ENCODE assay signal across 17 cellular contexts in the genomic region with DNA sequence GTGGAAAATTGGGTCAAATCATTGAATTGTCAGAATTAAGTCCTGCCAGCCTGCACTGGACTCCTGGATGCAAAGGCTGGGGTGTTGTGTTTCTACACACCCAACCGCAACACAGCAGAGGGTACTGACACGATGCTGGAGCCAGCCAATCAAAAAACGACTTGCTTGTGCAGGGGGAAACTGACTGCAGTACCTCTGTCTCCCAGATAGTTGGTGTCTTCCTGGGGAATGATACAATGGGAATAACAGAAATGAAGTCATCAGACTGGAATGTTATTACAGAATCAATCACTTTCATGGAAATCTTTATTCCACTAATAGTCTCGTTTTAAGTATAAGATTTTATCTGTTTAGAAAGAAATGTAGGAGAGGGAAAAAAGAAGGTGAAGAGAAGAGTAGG.
DNase-seq lines count a peak whose midpoint lies in the region; FAIRE-seq and TF ChIP-seq lines count a peak whose summit lies in the region.
"Had no signal": no experiment of that assay in that cellular context is flagged by ENCODE, and none has a peak within 500 bp of the region (broad histone marks: within the 10 kb centered on the region; RNA-seq: fewer than 3 reads in every experiment).

No MANE protein-coding gene starts in this region.

- 32% methylated on average over 4 of the region's 4 CpGs for WGBS in SK-N-SH (ENCODE audit: low lambda C conversion rate)

- no peaks in the 10 kb centered on the region for H4K20me1 ChIP-seq in SK-N-SH (ENCODE audit: insufficient read depth)
- H4K20me1 ChIP-seq: BLaER1 treated with 17β-estradiol and CSF1 and Interleukin-3, amounts not matched to agents 10 nM and 100 nM had no signal

- FAIRE-seq in H54 (lab: Jason Lieb, UNC) = peak; percentile 81
- FAIRE-seq: GM12892, kidney had no signal

- POLR2A ChIA-PET in SK-N-SH (lab: Yijun Ruan, JAX) = no interaction called here

- no peak overlapping the region for H3K27ac ChIP-seq in SK-N-SH (ENCODE audit: low read depth in 2 of 2, low read length in 1 of 2)
- H3K27ac ChIP-seq: BLaER1 treated with 17β-estradiol and CSF1 and Interleukin-3, amounts not matched to agents 10 nM and 100 nM; suprapubic skin had no signal

- H2AFZ ChIP-seq in SK-N-SH (ENCODE audit: low read depth) = no peak overlapping the region

- H3K4me3 ChIP-seq in SK-N-SH (ENCODE audit: low read depth in 2 of 2, low read length in 1 of 2) (no peak overlapping the region), foreskin fibroblast (ENCODE audit: low read depth in 1 of 2, low read length in 2 of 2) (no peak overlapping the region)
- H3K4me3 ChIP-seq: BLaER1 treated with 17β-estradiol and CSF1 and Interleukin-3, amounts not matched to agents 10 nM and 100 nM; suprapubic skin had no signal

- H3K9ac ChIP-seq in SK-N-SH = no peak overlapping the region
- H3K9ac ChIP-seq: BLaER1 treated with 17β-estradiol and CSF1 and Interleukin-3, amounts not matched to agents 10 nM and 100 nM had no signal

- H3F3A ChIP-seq in SK-N-SH (replicated peaks; ENCODE audit: insufficient read depth) = no peaks in the 10 kb centered on the region

- H3K9me2 ChIP-seq in SK-N-SH = no peaks in the 10 kb centered on the region

- H3K79me2 ChIP-seq in SK-N-SH (ENCODE audit: insufficient read depth) = no peaks in the 10 kb centered on the region

- TF ChIP-seq CTCF in SK-N-SH (IDR thresholded peaks at IDR 0.05) (peak; percentile 47), foreskin fibroblast (IDR thresholded peaks at IDR 0.05; ENCODE audit: low read depth, low read length) (peak; percentile 23)

- no peaks in the 10 kb centered on the region for H3K9me3 ChIP-seq in SK-N-SH
- H3K9me3 ChIP-seq: suprapubic skin had no signal

- no peaks in the 10 kb centered on the region for H3K36me3 ChIP-seq in SK-N-SH (replicated peaks in 1 of 2; ENCODE audit: control insufficient read depth in 1 of 2, insufficient read depth in 2 of 2, low read length in 1 of 2)
- H3K36me3 ChIP-seq: BLaER1 treated with 17β-estradiol and CSF1 and Interleukin-3, amounts not matched to agents 10 nM and 100 nM; suprapubic skin had no signal

- no peak for TF ChIP-seq RAD21 in SK-N-SH (IDR thresholded peaks at IDR 0.05; ENCODE audit: low read length)

- H3K4me2 ChIP-seq in SK-N-SH = no peak overlapping the region
- H3K4me2 ChIP-seq: BLaER1 treated with 17β-estradiol and CSF1 and Interleukin-3, amounts not matched to agents 10 nM and 100 nM had no signal

- TF ChIP-seq EP300 in SK-N-SH (IDR thresholded peaks at IDR 0.05; ENCODE audit: borderline replicate concordance in 1 of 2, low read depth in 1 of 2, low read length in 1 of 2) = no peak

- H3K4me1 ChIP-seq in SK-N-SH (ENCODE audit: control insufficient read depth in 1 of 2, insufficient read depth in 2 of 2, low read depth in 1 of 2, low read length in 1 of 2) = no peaks in the 10 kb centered on the region
- H3K4me1 ChIP-seq: suprapubic skin had no signal

- DNase-seq in A172 (ENCODE audit: low spot score) = peak; percentile 44
- DNase-seq in H54 (ENCODE audit: insufficient read length, low spot score) = peak; percentile 53
- DNase-seq in SK-N-SH = peak; percentile 14
- DNase-seq in foreskin fibroblast = peak in 1 of 2 donors; percentile 59
- no peak for DNase-seq in ecto neural progenitor cell (ENCODE audit: low spot score)
- no peak for DNase-seq in stimulated activated CD4-positive, alpha-beta T cell treated with anti-CD3 and anti-CD28 coated beads, Interleukin-4, amount 100 ng/mL, for 1 hour
- DNase-seq in stimulated activated CD4-positive, alpha-beta T cell treated with anti-CD3 and anti-CD28 coated beads, Interleukin-4, amount 100 ng/mL, for 4 hours = no peak
- DNase-seq in SHP77 (lab: John Stamatoyannopoulos, UW) = no peak
- DNase-seq: activated CD4-positive, alpha-beta T cell treated with anti-CD3 and anti-CD28 coated beads, Interleukin-2, amount 10 ng/mL, durations not matched to agents 24 days and 14 days; activated naive CD4-positive, alpha-beta T cell treated with Interleukin-2 at 50 U/mL for 16 hours; effector memory CD8-positive, alpha-beta T cell; kidney; NCI-H345; stimulated activated CD4-positive, alpha-beta T cell treated with anti-CD3 and anti-CD28 coated beads, Interleukin-2, amount 100 ng/mL, for 48 hours had no signal

- TF ChIP-seq POLR2A in H54 (IDR thresholded peaks at IDR 0.05; ENCODE audit: low read depth, low read length) = no peak

- no peaks in the 10 kb centered on the region for H3K27me3 ChIP-seq in SK-N-SH (ENCODE audit: insufficient read depth)
- H3K27me3 ChIP-seq: BLaER1 treated with 17β-estradiol and CSF1 and Interleukin-3, amounts not matched to agents 10 nM and 100 nM; suprapubic skin had no signal

- CTCF ChIA-PET in SK-N-SH (lab: Yijun Ruan, JAX) = no interaction called here

TF ChIP-seq in SK-N-SH, 30 proteins besides CTCF, POLR2A, EP300 and RAD21:
- no peak for TF ChIP-seq FOXJ3 (CRISPR knock-in tag; IDR thresholded peaks at IDR 0.05)
- no peak for TF ChIP-seq POLR2AphosphoS5 (IDR thresholded peaks at IDR 0.05; ENCODE audit: low read depth, low read length)
- TF ChIP-seq GABPA (IDR thresholded peaks at IDR 0.05; ENCODE audit: low read depth) = no peak

Comparison
In these comparisons a context has a peak if more than half of its experiments do, and no peak if none do; other contexts are left out.
1. DNase-seq: peak in A172 (single experiment), H54 (single experiment) and SK-N-SH (single experiment); none in ecto neural progenitor cell (single experiment), stimulated activated CD4-positive, alpha-beta T cell treated with anti-CD3 and anti-CD28 coated beads, Interleukin-4, amount 100 ng/mL, for 1 hour (single experiment), stimulated activated CD4-positive, alpha-beta T cell treated with anti-CD3 and anti-CD28 coated beads, Interleukin-4, amount 100 ng/mL, for 4 hours (0 of 2) and SHP77 (0 of 2).